Comparison of ENCODE assay signal across 18 cellular contexts in genomic region chr3:78130741-78131290, GRCh38.
"Had no signal": no experiment of that assay in that cellular context is flagged by ENCODE, and none has a peak within 500 bp of the region (broad histone marks: within the 10 kb centered on the region; RNA-seq: fewer than 3 reads in every experiment).

No MANE protein-coding gene starts in this region.

- H3K36me3 ChIP-seq: neural progenitor cell, prostate gland, right atrium auricular region, tibial artery had no signal

- H3K27ac ChIP-seq: body of pancreas, neural progenitor cell, prostate gland, right atrium auricular region, tibial artery had no signal

- H3K9me3 ChIP-seq: body of pancreas, mucosa of descending colon, prostate gland, right atrium auricular region, tibial artery had no signal

- DNase-seq: activated CD4-positive, alpha-beta T cell treated with anti-CD3 and anti-CD28 coated beads, Interleukin-2, amount 10 ng/mL, durations not matched to agents 24 days and 14 days; activated CD8-positive, alpha-beta T cell treated with anti-CD3 and anti-CD28 coated beads for 36 hours; activated naive CD4-positive, alpha-beta T cell treated with anti-CD3 and anti-CD28 coated beads for 36 hours; activated T-cell treated with anti-CD3 and anti-CD28 coated beads, Interleukin-2, amount 50 U/mL, for 1 hour; body of pancreas; dermis blood vessel endothelial cell; foreskin fibroblast; mesenchymal stem cell; mucosa of descending colon; naive B cell; stimulated activated CD4-positive, alpha-beta T cell treated with anti-CD3 and anti-CD28 coated beads, Interleukin-2, amount 100 ng/mL, for 24 hours; stimulated activated naive CD8-positive, alpha-beta T cell treated with anti-CD3 and anti-CD28 coated beads, Interleukin-15, Interleukin-2, amounts not matched to agents 100 U/mL and 50 U/mL, for 24 hours; substantia nigra; tibial artery had no signal

- H3K4me2 ChIP-seq: neural progenitor cell had no signal

- FAIRE-seq: urothelium cell line had no signal

- H3K4me3 ChIP-seq: body of pancreas, mucosa of descending colon, neural progenitor cell, prostate gland, right atrium auricular region, tibial artery had no signal

- ATAC-seq: activated CD8-positive, alpha-beta T cell treated with anti-CD3 and anti-CD28 coated beads for 36 hours; body of pancreas; mucosa of descending colon; stimulated activated naive CD8-positive, alpha-beta T cell treated with anti-CD3 and anti-CD28 coated beads, Interleukin-15, Interleukin-2, amounts not matched to agents 100 U/mL and 50 U/mL, for 24 hours had no signal

- H3K9ac ChIP-seq: neural progenitor cell had no signal

- H3K4me1 ChIP-seq: body of pancreas, prostate gland, right atrium auricular region, tibial artery had no signal

- H3K27me3 ChIP-seq: body of pancreas, neural progenitor cell, right atrium auricular region, tibial artery had no signal
